ENCODE assay signal across 10 cellular contexts in the genomic region with DNA sequence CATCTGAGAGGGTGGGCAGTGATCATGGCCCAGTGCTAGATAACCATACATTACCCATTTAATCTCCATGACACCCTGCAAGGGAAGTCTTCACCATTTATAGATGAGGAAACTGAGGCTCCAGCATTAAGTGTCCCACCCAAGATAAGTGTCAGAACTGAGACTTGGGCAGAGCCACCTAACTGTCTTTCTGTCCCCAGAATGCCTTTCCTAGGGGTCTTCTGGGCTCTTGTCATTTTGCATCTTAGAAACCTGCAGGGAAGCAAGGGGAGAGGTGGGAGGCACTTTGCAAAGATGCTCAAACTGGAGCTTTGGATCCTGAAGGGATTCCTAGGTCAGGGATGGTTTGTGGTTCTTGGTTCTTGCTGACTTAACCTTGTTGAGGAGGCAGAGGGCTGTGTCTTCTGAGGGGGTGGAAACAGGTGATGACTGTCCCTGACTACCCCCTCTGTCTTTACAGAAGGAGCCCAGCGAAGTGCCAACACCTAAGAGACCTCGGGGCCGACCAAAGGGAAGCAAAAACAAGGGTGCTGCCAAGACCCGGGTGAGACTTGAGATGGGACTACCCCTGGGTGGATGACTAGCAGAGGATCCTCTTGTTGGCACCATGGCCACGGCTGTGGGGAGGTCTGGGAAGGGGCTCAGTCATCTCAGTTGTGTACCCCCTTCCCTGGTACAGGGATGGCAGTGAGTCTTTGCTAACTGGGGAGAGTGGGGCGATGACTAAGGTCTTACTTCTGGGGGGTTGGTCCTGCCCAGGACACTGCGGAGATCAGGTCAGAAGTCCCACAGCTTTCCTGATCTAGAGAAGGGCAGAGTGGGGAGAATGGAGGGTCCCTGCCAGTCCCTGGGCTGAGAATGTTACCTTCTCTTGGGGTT. TPM values are rescaled to one million over a fixed set of nuclear protein-coding genes. Genes with fewer than 3 reads are reported as not detected.
DNase-seq lines count a peak whose midpoint lies in the region; ATAC-seq, FAIRE-seq and TF ChIP-seq lines count a peak whose summit lies in the region.
"Had no signal": no experiment of that assay in that cellular context is flagged by ENCODE, and none has a peak within 500 bp of the region (broad histone marks: within the 10 kb centered on the region; RNA-seq: fewer than 3 reads in every experiment).

No MANE protein-coding gene starts in this region.

- H3K36me3 Mint-ChIP-seq in activated CD4-positive, alpha-beta T cell treated with anti-CD3 and anti-CD28 coated beads for 36 hours (ENCODE audit: low read depth), result peaks cover 73% of the 10 kb centered on the region

- CTCF ChIA-PET in activated CD4-positive, alpha-beta T cell treated with anti-CD3 and anti-CD28 coated beads for 36 hours (lab: Charles Lee), result interaction anchor here (1.1 kb wide), 1 partner anchor 173 kb away, joined by 3 read pairs; no protein-coding TSS in a partner anchor
- CTCF ChIA-PET in K562 (lab: Yijun Ruan, JAX; ENCODE audit: low intra/inter-chr PET ratio), result interaction anchor here (0.7 kb wide), 1 partner anchor 497 kb away, joined by 3 read pairs; no protein-coding TSS in a partner anchor

- TF ChIP-seq EP300 in K562 (IDR thresholded peaks at IDR 0.05; ENCODE audit: low read length), result no peak

- peak; percentile 39 for DNase-seq in activated CD4-positive, alpha-beta T cell treated with anti-CD3 and anti-CD28 coated beads for 36 hours
- no peak for DNase-seq in activated CD4-positive, alpha-beta T cell treated with anti-CD3 and anti-CD28 coated beads for 48 hours
- DNase-seq in HuH-7 (ENCODE audit: low spot score), result peak; percentile 1
- peak in 2 of 4 experiments; percentile 6 to 8 for DNase-seq in K562 (ENCODE audit: extremely low read depth in 1 of 4, low spot score in 3 of 4)
- DNase-seq in psoas muscle, result no peak
- no peak for DNase-seq in amniotic stem cell (lab: John Stamatoyannopoulos, UW)
- DNase-seq in SHP77 treated with DMSO at 0.1 percent for 48 hours (lab: John Stamatoyannopoulos, UW), result no peak
- DNase-seq in COR-L47 (lab: John Stamatoyannopoulos, UW), result no peak
- DNase-seq: activated gamma-delta T cell, NCI-H2081 had no signal

- TF ChIP-seq POLR2A in K562 (conservative IDR thresholded peaks at IDR 0.05), result peak; percentile 38; the same call in 1 of the 2 replicates

- TF ChIP-seq CTCF in K562 (IDR thresholded peaks at IDR 0.05 in 2 of 3, conservative IDR thresholded peaks at IDR 0.05 in 1 of 3; ENCODE audit: insufficient read depth in 2 of 3, low read depth in 1 of 3, low read length in 3 of 3) (no peak), psoas muscle (IDR thresholded peaks at IDR 0.05) (no peak)

- peaks cover 72% of the 10 kb centered on the region for H3K79me2 ChIP-seq in K562 (ENCODE audit: control insufficient read depth, insufficient read depth, low read length)

- H3K9ac ChIP-seq in K562 (ENCODE audit: insufficient read depth in 1 of 2, low read depth in 2 of 2, low read length in 2 of 2), result peak overlapping the region; percentile 35 to 77; a peak in 3 of 4 replicates

- H3K27ac Mint-ChIP-seq in activated CD4-positive, alpha-beta T cell treated with anti-CD3 and anti-CD28 coated beads for 36 hours, result peak overlapping the region; percentile 94

- no peaks in the 10 kb centered on the region for H3K27me3 ChIP-seq in K562 (ENCODE audit: control insufficient read depth in 2 of 2, insufficient read depth in 2 of 2, low read length in 2 of 2)
- no peaks in the 10 kb centered on the region for H3K27me3 ChIP-seq in psoas muscle (ENCODE audit: insufficient read depth in 3 of 3, low read length in 2 of 3)

- no TSS peak for BruUV-seq in K562 (replicated peaks; lab: Mats Ljungman, UMichigan)

- in situ Hi-C loops in K562 (cut with MboI), result no loop called here

- peaks cover 56% of the 10 kb centered on the region for H4K20me1 ChIP-seq in K562 (replicated peaks; ENCODE audit: control insufficient read depth, insufficient read depth, low read length)

- 85% methylated on average over 7 of the region's 7 CpGs for WGBS in K562 (ENCODE audit: insufficient coverage, low coverage, missing lambda C conversion rate)
- WGBS in psoas muscle, 3 donors, result 80 to 88% (median 85%) methylated on average over 7 of the region's 7 CpGs

- no peak overlapping the region for H3K4me2 ChIP-seq in K562 (ENCODE audit: insufficient read depth, low read length)

- H3K27me3 Mint-ChIP-seq in activated CD4-positive, alpha-beta T cell treated with anti-CD3 and anti-CD28 coated beads for 36 hours, result no peaks in the 10 kb centered on the region

- no peaks in the 10 kb centered on the region for H3K9me1 ChIP-seq in K562 (ENCODE audit: control insufficient read depth, insufficient read depth, low read length)

- H3K9me3 ChIP-seq in K562 (replicated peaks; ENCODE audit: control insufficient read depth, insufficient read depth, low read depth, low read length) (no peaks in the 10 kb centered on the region), psoas muscle (no peaks in the 10 kb centered on the region)

- ATAC-seq in activated CD4-positive, alpha-beta T cell treated with anti-CD3 and anti-CD28 coated beads for 36 hours, result peak; percentile 6
- ATAC-seq in K562, result no peak
- ATAC-seq in psoas muscle, result no peak

- intact Hi-C loops in activated CD4-positive, alpha-beta T cell treated with anti-CD3 and anti-CD28 coated beads for 36 hours (cut with DNase I, micrococcal nuclease), result loop anchor here in 1 of 2 experiments (1.0 kb wide), 1 partner anchor 46 kb away; no protein-coding TSS in a partner anchor
- intact Hi-C loops in K562 (cut with micrococcal nuclease) (loop anchor here (5.0 kb wide), 1 partner anchor 185 kb away; no protein-coding TSS in a partner anchor), psoas muscle (cut with DNase I) (no loop called here)

- peak overlapping the region; percentile 76 for H3K27ac ChIP-seq in K562 (ENCODE audit: extremely low read depth, low read depth, low read length)
- H3K27ac ChIP-seq in psoas muscle, result peak overlapping the region; percentile 87

- H3K9me3 Mint-ChIP-seq in activated CD4-positive, alpha-beta T cell treated with anti-CD3 and anti-CD28 coated beads for 36 hours (ENCODE audit: low read depth), result no peaks in the 10 kb centered on the region

- TF ChIP-seq RAD21 in K562 (CRISPR knock-in tag; conservative IDR thresholded peaks at IDR 0.05 in 1 of 2, IDR thresholded peaks at IDR 0.05 in 1 of 2), result no peak

- peaks cover 92% of the 10 kb centered on the region for H3K36me3 ChIP-seq in K562 (ENCODE audit: control insufficient read depth, insufficient read depth, low read length)
- H3K36me3 ChIP-seq in psoas muscle (ENCODE audit: insufficient read depth in 1 of 2, low read depth in 1 of 2), result peaks cover 0 to 36% of the 10 kb centered on the region in 2 donors

- FAIRE-seq in K562 (lab: Jason Lieb, UNC), result no peak

- H3K4me3 ChIP-seq in K562 (no peak overlapping the region), psoas muscle (no peak overlapping the region)

- POLR2A ChIA-PET in activated CD4-positive, alpha-beta T cell treated with anti-CD3 and anti-CD28 coated beads for 36 hours (lab: Charles Lee), result interaction anchor here (0.7 kb wide), 1 partner anchor 32 kb away, joined by 3 read pairs; no protein-coding TSS in a partner anchor
- POLR2A ChIA-PET in K562 (lab: Yijun Ruan, JAX), result interaction anchor here (0.5 to 1.5 kb wide), 7 partner anchors 13 to 233 kb away, joined by 3 to 10 read pairs (median 4); no protein-coding TSS in a partner anchor

- H2AFZ ChIP-seq in K562 (ENCODE audit: low read depth, low read length), result no peak overlapping the region

- H3K4me3 Mint-ChIP-seq in activated CD4-positive, alpha-beta T cell treated with anti-CD3 and anti-CD28 coated beads for 36 hours, result peak overlapping the region; percentile 34

- H3K4me1 ChIP-seq in K562 (replicated peaks in 1 of 2; ENCODE audit: control insufficient read depth in 2 of 2, insufficient read depth in 2 of 2, low read length in 2 of 2) (peaks cover 74% of the 10 kb centered on the region in 2 experiments), psoas muscle (peaks cover 30% of the 10 kb centered on the region)

- peaks cover 88% of the 10 kb centered on the region for H3K4me1 Mint-ChIP-seq in activated CD4-positive, alpha-beta T cell treated with anti-CD3 and anti-CD28 coated beads for 36 hours

RNA-seq across cellular contexts. Expression of gene HMGA1, which starts 5.8 kb away (rescaled TPM):
- total RNA-seq in activated CD4-positive, alpha-beta T cell treated with anti-CD3 and anti-CD28 coated beads for 36 hours, result 100 to 1,000 TPM; 569 to 649 TPM
- total RNA-seq in K562 (2011; cell fraction: chromatin; rRNA removed; ENCODE audit: low replicate concordance), result 30.6 and 67.6 TPM in 2 replicates
- 97.4 and 98.8 TPM in 2 replicates for total RNA-seq in K562 (2011; cell fraction: nucleolus; rRNA removed)
- total RNA-seq in K562 (2011; cell fraction: nucleoplasm; rRNA removed), result 112 and 202 TPM in 2 replicates
- total RNA-seq in K562 (2014; rRNA removed) (1,004 and 1,256 TPM in 2 replicates), K562 (2014; rRNA removed; fragmentation: Illumina TruSeq; extraction: Trizol) (270 and 326 TPM in 2 replicates), K562 (2015; rRNA removed; fragmentation: Illumina TruSeq; extraction: Trizol) (594 and 609 TPM in 2 replicates), K562 (2021) (1,947 and 1,950 TPM in 2 replicates), psoas muscle (100 to 1,000 TPM in 3 of 4 donors, 10 to 100 TPM in 1; 83.5 to 151 (median 128) TPM)
- polyA plus RNA-seq in K562 (2011; rRNA removed) (205 and 451 TPM in 2 replicates), K562 (2014; fragmentation: Illumina TruSeq; extraction: Trizol) (1,608 and 1,897 TPM in 2 replicates), K562 (2014; fragmentation: Nextera tagmentation; extraction: Ambion mirVana) (10 to 100 TPM; 27.8 to 58.8 TPM), K562 (2014; rRNA removed) (1,026 and 1,125 TPM in 2 replicates), psoas muscle (100 to 1,000 TPM; 111 to 389 (median 205) TPM)
- 348 and 767 TPM in 2 replicates for polyA plus RNA-seq in K562 (2011; cell fraction: cytosol; rRNA removed)
- 229 and 367 TPM in 2 replicates for polyA plus RNA-seq in K562 (2011; cell fraction: nucleus; rRNA removed)
- polyA plus RNA-seq in K562 (2012), result 830 and 1,263 TPM in 2 replicates
- 66.3 and 71.3 TPM in 2 replicates for polyA minus RNA-seq in K562 (2011; rRNA and poly(A)+ RNA removed)
- polyA minus RNA-seq in K562 (2011; cell fraction: cytosol; rRNA and poly(A)+ RNA removed), result 364 and 449 TPM in 2 replicates
- 49.0 and 60.6 TPM in 2 replicates for polyA minus RNA-seq in K562 (2011; cell fraction: nucleus; rRNA and poly(A)+ RNA removed)

RNA-seq across cellular contexts. Expression of gene SMIM29, which starts 6.3 kb away (rescaled TPM):
- 10 to 100 TPM; 15.8 to 16.3 TPM for total RNA-seq in activated CD4-positive, alpha-beta T cell treated with anti-CD3 and anti-CD28 coated beads for 36 hours
- 9.6 and 43.3 TPM in 2 replicates for total RNA-seq in K562 (2011; cell fraction: chromatin; rRNA removed; ENCODE audit: low replicate concordance)
- total RNA-seq in K562 (2011; cell fraction: nucleolus; rRNA removed), result 62.9 and 65.8 TPM in 2 replicates
- total RNA-seq in K562 (2011; cell fraction: nucleoplasm; rRNA removed), result 33.6 and 43.7 TPM in 2 replicates
- total RNA-seq in K562 (2014; rRNA removed) (31.8 and 42.1 TPM in 2 replicates), K562 (2014; rRNA removed; fragmentation: Illumina TruSeq; extraction: Trizol) (4.6 and 6.5 TPM in 2 replicates), K562 (2015; rRNA removed; fragmentation: Illumina TruSeq; extraction: Trizol) (18.2 and 21.9 TPM in 2 replicates), K562 (2021) (30.1 and 35.5 TPM in 2 replicates), psoas muscle (10 to 100 TPM; 14.4 to 59.4 (median 31.5) TPM)
- polyA plus RNA-seq in K562 (2011; rRNA removed) (29.1 and 74.4 TPM in 2 replicates), K562 (2014; fragmentation: Illumina TruSeq; extraction: Trizol) (20.9 and 39.0 TPM in 2 replicates), K562 (2014; fragmentation: Nextera tagmentation; extraction: Ambion mirVana) (10 to 100 TPM; 13.1 to 13.7 TPM), K562 (2014; rRNA removed) (34.9 and 36.7 TPM in 2 replicates), psoas muscle (100 to 1,000 TPM in 1 of 3 donors, 10 to 100 TPM in 2; 24.6 to 100 (median 44.1) TPM)
- polyA plus RNA-seq in K562 (2011; cell fraction: cytosol; rRNA removed), result 106 and 151 TPM in 2 replicates
- 87.3 and 88.9 TPM in 2 replicates for polyA plus RNA-seq in K562 (2011; cell fraction: nucleus; rRNA removed)
- polyA plus RNA-seq in K562 (2012), result 43.9 and 73.7 TPM in 2 replicates
- 10.5 and 14.6 TPM in 2 replicates for polyA minus RNA-seq in K562 (2011; rRNA and poly(A)+ RNA removed)
- 18.3 and 35.8 TPM in 2 replicates for polyA minus RNA-seq in K562 (2011; cell fraction: cytosol; rRNA and poly(A)+ RNA removed)
- 43.4 and 63.9 TPM in 2 replicates for polyA minus RNA-seq in K562 (2011; cell fraction: nucleus; rRNA and poly(A)+ RNA removed)

Comparison
In these comparisons a context has a peak if more than half of its experiments do, and no peak if none do; other contexts are left out.
1. DNase-seq: peak in activated CD4-positive, alpha-beta T cell treated with anti-CD3 and anti-CD28 coated beads for 36 hours (single experiment) and HuH-7 (single experiment); none in activated CD4-positive, alpha-beta T cell treated with anti-CD3 and anti-CD28 coated beads for 48 hours (single experiment), psoas muscle (0 of 2), amniotic stem cell (single experiment), SHP77 treated with DMSO at 0.1 percent for 48 hours (single experiment) and COR-L47 (single experiment).